Comparison of ENCODE assay signal across 1 cellular context in genomic region chr16:48901712-48902374, GRCh38.
TF ChIP-seq lines count a peak whose summit lies in the region.

No MANE protein-coding gene starts in this region.

TF ChIP-seq in HepG2, 621 proteins besides CTCF, POLR2A, EP300 and RAD21 (continued from another document):
- TF ChIP-seq, protein P1, sequence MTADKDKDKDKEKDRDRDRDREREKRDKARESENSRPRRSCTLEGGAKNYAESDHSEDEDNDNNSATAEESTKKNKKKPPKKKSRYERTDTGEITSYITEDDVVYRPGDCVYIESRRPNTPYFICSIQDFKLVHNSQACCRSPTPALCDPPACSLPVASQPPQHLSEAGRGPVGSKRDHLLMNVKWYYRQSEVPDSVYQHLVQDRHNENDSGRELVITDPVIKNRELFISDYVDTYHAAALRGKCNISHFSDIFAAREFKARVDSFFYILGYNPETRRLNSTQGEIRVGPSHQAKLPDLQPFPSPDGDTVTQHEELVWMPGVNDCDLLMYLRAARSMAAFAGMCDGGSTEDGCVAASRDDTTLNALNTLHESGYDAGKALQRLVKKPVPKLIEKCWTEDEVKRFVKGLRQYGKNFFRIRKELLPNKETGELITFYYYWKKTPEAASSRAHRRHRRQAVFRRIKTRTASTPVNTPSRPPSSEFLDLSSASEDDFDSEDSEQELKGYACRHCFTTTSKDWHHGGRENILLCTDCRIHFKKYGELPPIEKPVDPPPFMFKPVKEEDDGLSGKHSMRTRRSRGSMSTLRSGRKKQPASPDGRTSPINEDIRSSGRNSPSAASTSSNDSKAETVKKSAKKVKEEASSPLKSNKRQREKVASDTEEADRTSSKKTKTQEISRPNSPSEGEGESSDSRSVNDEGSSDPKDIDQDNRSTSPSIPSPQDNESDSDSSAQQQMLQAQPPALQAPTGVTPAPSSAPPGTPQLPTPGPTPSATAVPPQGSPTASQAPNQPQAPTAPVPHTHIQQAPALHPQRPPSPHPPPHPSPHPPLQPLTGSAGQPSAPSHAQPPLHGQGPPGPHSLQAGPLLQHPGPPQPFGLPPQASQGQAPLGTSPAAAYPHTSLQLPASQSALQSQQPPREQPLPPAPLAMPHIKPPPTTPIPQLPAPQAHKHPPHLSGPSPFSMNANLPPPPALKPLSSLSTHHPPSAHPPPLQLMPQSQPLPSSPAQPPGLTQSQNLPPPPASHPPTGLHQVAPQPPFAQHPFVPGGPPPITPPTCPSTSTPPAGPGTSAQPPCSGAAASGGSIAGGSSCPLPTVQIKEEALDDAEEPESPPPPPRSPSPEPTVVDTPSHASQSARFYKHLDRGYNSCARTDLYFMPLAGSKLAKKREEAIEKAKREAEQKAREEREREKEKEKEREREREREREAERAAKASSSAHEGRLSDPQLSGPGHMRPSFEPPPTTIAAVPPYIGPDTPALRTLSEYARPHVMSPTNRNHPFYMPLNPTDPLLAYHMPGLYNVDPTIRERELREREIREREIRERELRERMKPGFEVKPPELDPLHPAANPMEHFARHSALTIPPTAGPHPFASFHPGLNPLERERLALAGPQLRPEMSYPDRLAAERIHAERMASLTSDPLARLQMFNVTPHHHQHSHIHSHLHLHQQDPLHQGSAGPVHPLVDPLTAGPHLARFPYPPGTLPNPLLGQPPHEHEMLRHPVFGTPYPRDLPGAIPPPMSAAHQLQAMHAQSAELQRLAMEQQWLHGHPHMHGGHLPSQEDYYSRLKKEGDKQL (CRISPR knock-in tag; IDR thresholded peaks at IDR 0.05; ENCODE audit: low read depth) = no peak
- TF ChIP-seq EED (CRISPR knock-in tag; IDR thresholded peaks at IDR 0.05) (no peak), ZKSCAN5 (CRISPR knock-in tag; IDR thresholded peaks at IDR 0.05) (no peak), TCF7 (IDR thresholded peaks at IDR 0.05; ENCODE audit: low read depth) (no peak), SMARCE1 (IDR thresholded peaks at IDR 0.05; ENCODE audit: borderline replicate concordance) (no peak)
- TF ChIP-seq, protein P2, sequence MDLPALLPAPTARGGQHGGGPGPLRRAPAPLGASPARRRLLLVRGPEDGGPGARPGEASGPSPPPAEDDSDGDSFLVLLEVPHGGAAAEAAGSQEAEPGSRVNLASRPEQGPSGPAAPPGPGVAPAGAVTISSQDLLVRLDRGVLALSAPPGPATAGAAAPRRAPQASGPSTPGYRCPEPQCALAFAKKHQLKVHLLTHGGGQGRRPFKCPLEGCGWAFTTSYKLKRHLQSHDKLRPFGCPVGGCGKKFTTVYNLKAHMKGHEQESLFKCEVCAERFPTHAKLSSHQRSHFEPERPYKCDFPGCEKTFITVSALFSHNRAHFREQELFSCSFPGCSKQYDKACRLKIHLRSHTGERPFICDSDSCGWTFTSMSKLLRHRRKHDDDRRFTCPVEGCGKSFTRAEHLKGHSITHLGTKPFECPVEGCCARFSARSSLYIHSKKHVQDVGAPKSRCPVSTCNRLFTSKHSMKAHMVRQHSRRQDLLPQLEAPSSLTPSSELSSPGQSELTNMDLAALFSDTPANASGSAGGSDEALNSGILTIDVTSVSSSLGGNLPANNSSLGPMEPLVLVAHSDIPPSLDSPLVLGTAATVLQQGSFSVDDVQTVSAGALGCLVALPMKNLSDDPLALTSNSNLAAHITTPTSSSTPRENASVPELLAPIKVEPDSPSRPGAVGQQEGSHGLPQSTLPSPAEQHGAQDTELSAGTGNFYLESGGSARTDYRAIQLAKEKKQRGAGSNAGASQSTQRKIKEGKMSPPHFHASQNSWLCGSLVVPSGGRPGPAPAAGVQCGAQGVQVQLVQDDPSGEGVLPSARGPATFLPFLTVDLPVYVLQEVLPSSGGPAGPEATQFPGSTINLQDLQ (CRISPR knock-in tag; IDR thresholded peaks at IDR 0.05) = no peak
